Comparison of ENCODE assay signal across 13 cellular contexts in genomic region chr6:81906709-81907204, GRCh38.
DNase-seq lines count a peak whose midpoint lies in the region; ATAC-seq, FAIRE-seq and TF ChIP-seq lines count a peak whose summit lies in the region.
"Had no signal": no experiment of that assay in that cellular context is flagged by ENCODE, and none has a peak within 500 bp of the region (broad histone marks: within the 10 kb centered on the region; RNA-seq: fewer than 3 reads in every experiment).

No MANE protein-coding gene starts in this region.

- FAIRE-seq in H54 (lab: Jason Lieb, UNC): no peak

- H3K4me3 ChIP-seq in GM12864 (ENCODE audit: low read depth, low read length) (no peak overlapping the region), SK-N-MC (no peak overlapping the region)
- H3K4me3 ChIP-seq: uterus had no signal

- no peak overlapping the region for H3K9ac ChIP-seq in SK-N-MC (ENCODE audit: insufficient read length)

- TF ChIP-seq CTCF in GM12864 (IDR thresholded peaks at IDR 0.05; ENCODE audit: low read depth, low read length, missing control alignments): no peak

- DNase-seq in GM12864 (ENCODE audit: low read depth) (peak; percentile 7), SK-N-MC (ENCODE audit: low read depth, low spot score) (no peak), CD1c-positive myeloid dendritic cell (ENCODE audit: extremely low spot score) (no peak), mucosa of gallbladder (ENCODE audit: low spot score) (no peak), NCI-H510A treated with DMSO at 0.1 percent for 48 hours (lab: John Stamatoyannopoulos, UW) (no peak), H54 (ENCODE audit: insufficient read length, low spot score) (no peak)
- DNase-seq: cerebellar nuclear complex, DMS53, NCI-H446 treated with DMSO at 0.1 percent for 48 hours, posterior cingulate gyrus, uterus had no signal

- no peak for TF ChIP-seq POLR2A in H54 (IDR thresholded peaks at IDR 0.05; ENCODE audit: low read depth, low read length)

- no peaks in the 10 kb centered on the region for H3K9me3 ChIP-seq in SK-N-MC (ENCODE audit: low read depth, low read length)
- H3K9me3 ChIP-seq: uterus had no signal

- 0 out of 2 replicates have a peak overlapping the region, but pooled peaks have one; percentile 14 for H3K27ac ChIP-seq in SK-N-MC
- H3K27ac ChIP-seq: uterus had no signal

- peak; percentile 54 for ATAC-seq in GM19397 (IDR thresholded peaks at IDR 0.05; ENCODE audit: unreplicated experiment)
- ATAC-seq in HG02870 (IDR thresholded peaks at IDR 0.05; ENCODE audit: unreplicated experiment): peak; percentile 80

- no peaks in the 10 kb centered on the region for H3K36me3 ChIP-seq in SK-N-MC (ENCODE audit: insufficient read depth, low read length)
- H3K36me3 ChIP-seq: uterus had no signal
